ENCODE assay signal across 12 cellular contexts in genomic region chr2:210461401-210461800, GRCh38. TPM values are rescaled to one million over a fixed set of nuclear protein-coding genes. Genes with fewer than 3 reads are reported as not detected.
DNase-seq lines count a peak whose midpoint lies in the region; ATAC-seq and TF ChIP-seq lines count a peak whose summit lies in the region.
"Had no signal": no experiment of that assay in that cellular context is flagged by ENCODE, and none has a peak within 500 bp of the region (broad histone marks: within the 10 kb centered on the region; RNA-seq: fewer than 3 reads in every experiment).

No MANE protein-coding gene starts in this region.

- POLR2A ChIA-PET in activated CD4-positive, alpha-beta T cell treated with anti-CD3 and anti-CD28 coated beads, Interleukin-2, amount 10 ng/mL, durations not matched to agents 7 days and 5 days (lab: Charles Lee) = no interaction called here

- CTCF ChIA-PET in activated CD4-positive, alpha-beta T cell treated with anti-CD3 and anti-CD28 coated beads, Interleukin-2, amount 10 ng/mL, durations not matched to agents 7 days and 5 days (lab: Charles Lee) = interaction anchor here (1.2 kb wide), 1 partner anchor 25 kb away, joined by 3 read pairs; no protein-coding TSS in a partner anchor

- H3K27me3 ChIP-seq in body of pancreas = no peaks in the 10 kb centered on the region
- H3K27me3 ChIP-seq: gastroesophageal sphincter had no signal

- peaks cover 23% of the 10 kb centered on the region for H3K36me3 Mint-ChIP-seq in memory B cell
- peaks cover 48% of the 10 kb centered on the region for H3K36me3 Mint-ChIP-seq in activated CD4-positive, alpha-beta T cell treated with anti-CD3 and anti-CD28 coated beads, Interleukin-2, amount 10 ng/mL, durations not matched to agents 7 days and 5 days (ENCODE audit: low read depth)

- 42 to 51% methylated on average over 2 of the region's 2 CpGs for WGBS in body of pancreas, 2 donors

- DNase-seq in NCI-H187 treated with DMSO at 0.1 percent for 48 hours (lab: John Stamatoyannopoulos, UW) (peak; percentile 35), NCI-H187 (lab: John Stamatoyannopoulos, UW) (no peak), memory B cell (ENCODE audit: low spot score in 2 of 2) (peak in 1 of 2 donors; percentile 2), GOT3 (lab: John Stamatoyannopoulos, UW) (no peak), body of pancreas (no peak)
- DNase-seq in activated CD4-positive, alpha-beta T cell treated with anti-CD3 and anti-CD28 coated beads, Interleukin-2, amount 10 ng/mL, durations not matched to agents 7 days and 5 days = no peak
- DNase-seq: 8988T, mesendoderm, NCI-H1417 treated with DMSO at 0.1 percent for 48 hours had no signal

- peaks cover 29% of the 10 kb centered on the region for H3K4me1 Mint-ChIP-seq in memory B cell
- peaks cover 2% of the 10 kb centered on the region for H3K4me1 Mint-ChIP-seq in activated CD4-positive, alpha-beta T cell treated with anti-CD3 and anti-CD28 coated beads, Interleukin-2, amount 10 ng/mL, durations not matched to agents 7 days and 5 days

- intact Hi-C loops in body of pancreas (cut with DNase I) = no loop called here

- no peaks in the 10 kb centered on the region for H3K9me3 Mint-ChIP-seq in memory B cell
- no peaks in the 10 kb centered on the region for H3K9me3 Mint-ChIP-seq in activated CD4-positive, alpha-beta T cell treated with anti-CD3 and anti-CD28 coated beads, Interleukin-2, amount 10 ng/mL, durations not matched to agents 7 days and 5 days

- H3K4me3 ChIP-seq in body of pancreas = no peak overlapping the region
- H3K4me3 ChIP-seq: gastroesophageal sphincter had no signal

- H3K27me3 Mint-ChIP-seq in memory B cell = no peaks in the 10 kb centered on the region
- H3K27me3 Mint-ChIP-seq in activated CD4-positive, alpha-beta T cell treated with anti-CD3 and anti-CD28 coated beads, Interleukin-2, amount 10 ng/mL, durations not matched to agents 7 days and 5 days = no peaks in the 10 kb centered on the region

- H3K4me3 Mint-ChIP-seq in memory B cell = peak overlapping the region; percentile 50
- H3K4me3 Mint-ChIP-seq in activated CD4-positive, alpha-beta T cell treated with anti-CD3 and anti-CD28 coated beads, Interleukin-2, amount 10 ng/mL, durations not matched to agents 7 days and 5 days = no peak overlapping the region

- no peaks in the 10 kb centered on the region for H3K9me3 ChIP-seq in body of pancreas
- H3K9me3 ChIP-seq: gastroesophageal sphincter had no signal

- TF ChIP-seq POLR2A in body of pancreas (IDR thresholded peaks at IDR 0.05) = no peak

- no peak overlapping the region for H3K27ac ChIP-seq in body of pancreas
- H3K27ac ChIP-seq: gastroesophageal sphincter had no signal

- H3K36me3 ChIP-seq in body of pancreas (replicated peaks in 1 of 2; ENCODE audit: insufficient read depth in 1 of 2, low read depth in 2 of 2) = peaks cover 0 to 12% of the 10 kb centered on the region in 2 donors

- no peak for TF ChIP-seq CTCF in body of pancreas (IDR thresholded peaks at IDR 0.05)

- ATAC-seq in GM21786 (IDR thresholded peaks at IDR 0.05; ENCODE audit: unreplicated experiment) (peak; percentile 76), HG03520 (IDR thresholded peaks at IDR 0.05; ENCODE audit: unreplicated experiment) (peak; percentile 50), memory B cell (ENCODE audit: low read depth) (peak; percentile 90), body of pancreas (no peak)
- ATAC-seq: gastroesophageal sphincter had no signal

- H3K27ac Mint-ChIP-seq in memory B cell = peak overlapping the region; percentile 58
- no peak overlapping the region for H3K27ac Mint-ChIP-seq in activated CD4-positive, alpha-beta T cell treated with anti-CD3 and anti-CD28 coated beads, Interleukin-2, amount 10 ng/mL, durations not matched to agents 7 days and 5 days

- H3K4me1 ChIP-seq in body of pancreas = no peaks in the 10 kb centered on the region

RNA-seq across cellular contexts. Expression of gene LANCL1, which starts 15.2 kb away (rescaled TPM):
- 10 to 100 TPM; 34.3 to 39.5 TPM for total RNA-seq in activated CD4-positive, alpha-beta T cell treated with anti-CD3 and anti-CD28 coated beads, Interleukin-2, amount 10 ng/mL, durations not matched to agents 7 days and 5 days
- total RNA-seq in body of pancreas = 10 to 100 TPM; 19.7 to 48.8 TPM
